In genomic region chr17:40448213-40448638, GRCh38 we compare ENCODE assay signal across 13 cellular contexts. TPM values are rescaled to one million over a fixed set of nuclear protein-coding genes. Genes with fewer than 3 reads are reported as not detected.
DNase-seq lines count a peak whose midpoint lies in the region; ATAC-seq and TF ChIP-seq lines count a peak whose summit lies in the region.
"Had no signal": no experiment of that assay in that cellular context is flagged by ENCODE, and none has a peak within 500 bp of the region (broad histone marks: within the 10 kb centered on the region; RNA-seq: fewer than 3 reads in every experiment).

No MANE protein-coding gene starts in this region.

- peaks cover 1% of the 10 kb centered on the region for H3K36me3 ChIP-seq in mesendoderm (ENCODE audit: control insufficient read depth, insufficient read depth, low read length)

- peak overlapping the region; percentile 25 for H3K56ac ChIP-seq in mesendoderm (ENCODE audit: low read length)

- no peak overlapping the region for H2BK5ac ChIP-seq in mesendoderm (ENCODE audit: low read length)

- H2BK15ac ChIP-seq in mesendoderm (replicated peaks; ENCODE audit: low read depth): no peak overlapping the region

- H3K9ac ChIP-seq in mesendoderm (ENCODE audit: low read length): peak overlapping the region; percentile 13

- no peaks in the 10 kb centered on the region for H3K36me3 Mint-ChIP-seq in natural killer cell
- H3K36me3 Mint-ChIP-seq: activated naive CD4-positive, alpha-beta T cell treated with anti-CD3 and anti-CD28 coated beads, Interleukin-2, amount 50 U/mL, for 24 hours had no signal

- intact Hi-C loops in natural killer cell (cut with micrococcal nuclease): no loop called here

- H3K79me1 ChIP-seq in mesendoderm (ENCODE audit: low read length): peaks cover 27% of the 10 kb centered on the region

- H3K4me3 Mint-ChIP-seq in natural killer cell: no peak overlapping the region
- H3K4me3 Mint-ChIP-seq: activated naive CD4-positive, alpha-beta T cell treated with anti-CD3 and anti-CD28 coated beads, Interleukin-2, amount 50 U/mL, for 24 hours had no signal

- H3K27ac Mint-ChIP-seq in natural killer cell: no peak overlapping the region

- H3K4me3 ChIP-seq in AG04450 (ENCODE audit: low read depth, low read length) (peak overlapping the region; percentile 98), choroid plexus epithelial cell (ENCODE audit: low read depth, low read length) (peak overlapping the region; percentile 75), mesendoderm (ENCODE audit: low read length) (no peak overlapping the region)

- H3K27me3 ChIP-seq in AG04450 (ENCODE audit: control insufficient read depth, insufficient read depth, low read length): no peaks in the 10 kb centered on the region
- no peaks in the 10 kb centered on the region for H3K27me3 ChIP-seq in mesendoderm (ENCODE audit: insufficient read depth, low read length, poor library complexity)

- no CpG with 5 or more reads among the region's 8 CpGs for WGBS in mesendoderm (ENCODE audit: extremely low coverage, insufficient coverage, low lambda C conversion rate)

- H4K8ac ChIP-seq in mesendoderm (ENCODE audit: low read depth, low read length): no peak overlapping the region

- DNase-seq in AG04450 (ENCODE audit: low read depth, low spot score) (no peak), Kasumi-1 (lab: John Stamatoyannopoulos, UW) (peak; percentile 81 to 83), choroid plexus epithelial cell (ENCODE audit: low read depth) (peak; percentile 52), mesendoderm (no peak), CD1c-positive myeloid dendritic cell (ENCODE audit: extremely low spot score) (no peak), mesenteric fat pad (ENCODE audit: low spot score) (no peak), natural killer cell (no peak), caudate nucleus (lab: John Stamatoyannopoulos, UW) (no peak)
- DNase-seq: DMS79 treated with DMSO at 0.1 percent for 48 hours, hippocampal formation, NCI-H1417, posterior cingulate gyrus had no signal

- H2AK5ac ChIP-seq in mesendoderm (ENCODE audit: low read length): no peak overlapping the region

- no peak overlapping the region for H3K4me2 ChIP-seq in mesendoderm (ENCODE audit: low read length)

- POLR2A ChIA-PET in AG04450 (lab: Yijun Ruan, JAX): interaction anchor here (1.6 kb wide), 1 partner anchor 15 kb away, joined by 5 read pairs; no protein-coding TSS in a partner anchor

- no peak overlapping the region for H3K18ac ChIP-seq in mesendoderm (ENCODE audit: low read length)

- no peak for TF ChIP-seq CTCF in AG04450 (IDR thresholded peaks at IDR 0.05; ENCODE audit: low read depth, low read length)
- no peak for TF ChIP-seq CTCF in choroid plexus epithelial cell (conservative IDR thresholded peaks at IDR 0.05; ENCODE audit: low read depth, low read length)
- TF ChIP-seq CTCF in natural killer cell (IDR thresholded peaks at IDR 0.05): no peak

- CTCF ChIA-PET in AG04450 (lab: Charles Lee): interaction anchor here (0.8 to 3.0 kb wide), 6 partner anchors 28 to 146 kb away, joined by 3 to 14 read pairs (median 4); no protein-coding TSS in a partner anchor

- ATAC-seq in natural killer cell: no peak

- peaks cover 28 to 37% of the 10 kb centered on the region in 2 donors for H3K4me1 Mint-ChIP-seq in natural killer cell

- H3K79me2 ChIP-seq in mesendoderm (ENCODE audit: control insufficient read depth, insufficient read depth, low read length): peaks cover 17% of the 10 kb centered on the region

- H3K23ac ChIP-seq in mesendoderm (ENCODE audit: low read length): no peak overlapping the region

- peaks cover 0 to 20% of the 10 kb centered on the region in 2 donors for H3K27me3 Mint-ChIP-seq in natural killer cell (ENCODE audit: low read depth in 2 of 2)
- H3K27me3 Mint-ChIP-seq: activated naive CD4-positive, alpha-beta T cell treated with anti-CD3 and anti-CD28 coated beads, Interleukin-2, amount 50 U/mL, for 24 hours had no signal

- H4K5ac ChIP-seq in mesendoderm (ENCODE audit: low read length): no peak overlapping the region

- H3K27ac ChIP-seq in AG04450 (ENCODE audit: low read depth, low read length) (peak overlapping the region; percentile 39), mesendoderm (ENCODE audit: low read depth, low read length) (no peak overlapping the region), caudate nucleus (ENCODE audit: low read depth, low read length) (no peak overlapping the region)

- H3K9me3 Mint-ChIP-seq in natural killer cell: no peaks in the 10 kb centered on the region
- H3K9me3 Mint-ChIP-seq: activated naive CD4-positive, alpha-beta T cell treated with anti-CD3 and anti-CD28 coated beads, Interleukin-2, amount 50 U/mL, for 24 hours had no signal

- peaks cover 3% of the 10 kb centered on the region for H3K4me1 ChIP-seq in mesendoderm (ENCODE audit: control insufficient read depth, low read depth, low read length)

- no peak overlapping the region for H3K4ac ChIP-seq in mesendoderm (ENCODE audit: low read depth, low read length)

- no peak overlapping the region for H2BK120ac ChIP-seq in mesendoderm (ENCODE audit: low read depth, low read length)

- no peaks in the 10 kb centered on the region for H3K9me3 ChIP-seq in AG04450 (ENCODE audit: control insufficient read depth, insufficient read depth, low read length)

RNA-seq across cellular contexts. Expression of gene IGFBP4, which starts 5.0 kb away (rescaled TPM):
- 1,026 and 1,343 TPM in 2 replicates for polyA plus RNA-seq in AG04450 (2011; rRNA removed)
- polyA minus RNA-seq in AG04450 (2011; rRNA and poly(A)+ RNA removed): 782 and 1,005 TPM in 2 replicates
- 39.6 TPM for polyA plus RNA-seq in mesendoderm (2013, experiment 1 of 2)
- polyA plus RNA-seq in mesendoderm (2013, experiment 2 of 2): 39.0 TPM
- total RNA-seq in mesenteric fat pad: 1,107 TPM
- 1 to 10 TPM; 2.1 to 8.1 (median 2.8) TPM for total RNA-seq in natural killer cell

RNA-seq across cellular contexts. Expression of gene TOP2A, which starts 30.5 kb away (rescaled TPM):
- 28.2 and 53.5 TPM in 2 replicates for polyA plus RNA-seq in AG04450 (2011; rRNA removed)
- 12.0 and 28.1 TPM in 2 replicates for polyA minus RNA-seq in AG04450 (2011; rRNA and poly(A)+ RNA removed)
- 122 TPM for polyA plus RNA-seq in mesendoderm (2013, experiment 1 of 2)
- polyA plus RNA-seq in mesendoderm (2013, experiment 2 of 2): 126 TPM
- total RNA-seq in mesenteric fat pad: 0.48 TPM
- 1 to 10 TPM; 2.0 to 6.4 (median 4.6) TPM for total RNA-seq in natural killer cell

RNA-seq across cellular contexts. Expression of gene TNS4, which starts 53.2 kb away (rescaled TPM):
- 0.07 and 0.10 TPM in 2 replicates for polyA plus RNA-seq in AG04450 (2011; rRNA removed)
- polyA minus RNA-seq in AG04450 (2011; rRNA and poly(A)+ RNA removed): 0.04 and 0.09 TPM in 2 replicates
- 5.7 TPM for polyA plus RNA-seq in mesendoderm (2013, experiment 1 of 2)
- 4.9 TPM for polyA plus RNA-seq in mesendoderm (2013, experiment 2 of 2)
- total RNA-seq in mesenteric fat pad: 0.16 TPM
- 1 to 10 TPM in 1 of 3 donors, under 1 TPM in 2; 0.65 to 1.8 (median 0.94) TPM for total RNA-seq in natural killer cell

Comparison
In these comparisons a context has a peak if more than half of its experiments do, and no peak if none do; other contexts are left out.
1. DNase-seq: peak in Kasumi-1 (2 of 2) and choroid plexus epithelial cell (single experiment); none in AG04450 (single experiment), mesendoderm (single experiment), CD1c-positive myeloid dendritic cell (single experiment), mesenteric fat pad (single experiment), natural killer cell (single experiment) and caudate nucleus (0 of 61).
2. RNA of gene IGFBP4, which starts 5.0 kb away (total RNA-seq): 1,107 TPM in mesenteric fat pad (single experiment); 2.1 to 8.1 TPM in natural killer cell; every median in the first group is over 100 times any median in the second.